In the genomic region with DNA sequence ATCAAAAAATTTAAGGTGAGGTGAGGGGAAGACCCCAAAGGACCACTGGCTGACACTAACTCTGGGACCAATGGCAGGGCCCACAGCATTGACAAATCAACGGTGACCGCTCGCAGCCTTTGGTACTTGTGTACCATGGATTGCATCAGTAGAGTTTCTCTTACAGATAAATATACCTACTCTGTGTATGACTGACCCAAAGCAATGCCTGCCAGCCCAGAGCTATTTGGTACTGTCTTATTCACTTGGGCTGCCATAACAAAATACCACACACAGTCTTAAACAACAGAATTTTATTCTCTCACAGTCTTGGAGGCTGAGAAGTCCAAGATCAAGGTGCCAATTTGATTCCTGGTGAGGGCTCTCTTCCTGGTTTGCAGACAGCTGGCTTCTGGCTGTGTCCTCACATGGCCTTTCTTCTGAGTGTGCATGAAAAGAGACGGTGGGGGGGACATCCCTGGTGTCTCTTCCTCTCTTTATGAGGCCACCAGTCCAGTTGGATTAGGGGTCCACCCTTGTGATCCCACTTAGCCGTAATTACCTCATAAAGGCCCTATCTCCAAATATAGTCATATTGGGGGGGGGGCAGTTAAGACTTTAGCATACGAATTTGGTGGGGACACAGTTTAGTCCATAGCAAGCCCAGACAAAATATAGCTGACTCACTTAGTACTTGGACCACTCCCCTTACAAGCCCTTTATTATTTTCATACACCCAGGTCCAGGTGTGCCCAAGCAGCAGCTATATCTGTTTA, we compare ENCODE assay signal across 13 cellular contexts.
A peak's percentile ranks its signal among the peaks of the same experiment; 100 is the strongest.
DNase-seq lines count a peak whose midpoint lies in the region; ATAC-seq and FAIRE-seq lines count a peak whose summit lies in the region.
"Had no signal": no experiment of that assay in that cellular context is flagged by ENCODE, and none has a peak within 500 bp of the region (broad histone marks: within the 10 kb centered on the region; RNA-seq: fewer than 3 reads in every experiment).

No MANE protein-coding gene starts in this region.

- peak overlapping the region; percentile 39 for H3K4me3 ChIP-seq in BLaER1
- peak overlapping the region in 1 of 2 donors; percentile 38 for H3K4me3 ChIP-seq in CD4-positive, alpha-beta memory T cell (ENCODE audit: low read length in 2 of 2)
- no peak overlapping the region for H3K4me3 ChIP-seq in HAP-1
- H3K4me3 ChIP-seq: neural progenitor cell, right lobe of liver had no signal

- POLR2A ChIA-PET in CD4-positive, alpha-beta memory T cell (lab: Charles Lee; ENCODE audit: partially characterized antibody) = interaction anchor here (1.0 to 1.3 kb wide), 3 partner anchors 34 to 845 kb away, joined by 3 read pairs; no protein-coding TSS in a partner anchor

- DNase-seq in CD4-positive, alpha-beta memory T cell = no peak
- DNase-seq in NCI-H510A treated with DMSO at 0.1 percent for 48 hours (lab: John Stamatoyannopoulos, UW) = peak; percentile 64
- DNase-seq in central memory CD8-positive, alpha-beta T cell (ENCODE audit: low spot score in 2 of 2) = no peak
- DNase-seq in HTR-8/SVneo (ENCODE audit: insufficient read length, low spot score) = no peak
- no peak for DNase-seq in NCI-H187 treated with DMSO at 0.1 percent for 48 hours (lab: John Stamatoyannopoulos, UW)
- DNase-seq in HAP-1 (ENCODE audit: low spot score in 2 of 2) = no peak
- DNase-seq: left ventricle myocardium superior; right lobe of liver; stimulated activated naive CD4-positive, alpha-beta T cell treated with Interleukin-2 at 50 U/mL for 16 hours; SW 1271 had no signal

- no peaks in the 10 kb centered on the region for H3K9me3 Mint-ChIP-seq in CD4-positive, alpha-beta memory T cell
- H3K9me3 Mint-ChIP-seq in central memory CD8-positive, alpha-beta T cell = peaks cover under 1% of the 10 kb centered on the region

- peak overlapping the region in 7 of 8 donors; percentile 56 to 80 (median 69) for H3K4me3 Mint-ChIP-seq in CD4-positive, alpha-beta memory T cell
- H3K4me3 Mint-ChIP-seq in central memory CD8-positive, alpha-beta T cell = peak overlapping the region; percentile 62
- H3K4me3 Mint-ChIP-seq: neural progenitor cell had no signal

- H3K4me2 ChIP-seq in BLaER1 = peak overlapping the region; percentile 94
- H3K4me2 ChIP-seq: neural progenitor cell had no signal

- no peak for FAIRE-seq in HTR-8/SVneo (lab: Jason Lieb, UNC)
- FAIRE-seq: H54 had no signal

- H3K27me3 Mint-ChIP-seq in CD4-positive, alpha-beta memory T cell = no peaks in the 10 kb centered on the region
- H3K27me3 Mint-ChIP-seq in central memory CD8-positive, alpha-beta T cell = no peaks in the 10 kb centered on the region

- in situ Hi-C loops in HAP-1 (cut with MboI; ENCODE audit: low sequenced_read_pairs) = no loop called here

- H3K27ac Mint-ChIP-seq in CD4-positive, alpha-beta memory T cell = peak overlapping the region in 4 of 7 donors; percentile 31 to 67 (median 54)
- no peak overlapping the region for H3K27ac Mint-ChIP-seq in central memory CD8-positive, alpha-beta T cell (ENCODE audit: low read depth)
- H3K27ac Mint-ChIP-seq: neural progenitor cell had no signal

- H3K36me3 ChIP-seq in BLaER1 = no peaks in the 10 kb centered on the region; the same call in 1 of the 2 replicates
- no peaks in the 10 kb centered on the region for H3K36me3 ChIP-seq in CD4-positive, alpha-beta memory T cell (ENCODE audit: insufficient read depth, low read length)
- no peaks in the 10 kb centered on the region for H3K36me3 ChIP-seq in HAP-1 (replicated peaks)
- H3K36me3 ChIP-seq: neural progenitor cell, right lobe of liver had no signal

- H3K27me3 ChIP-seq in BLaER1 (no peaks in the 10 kb centered on the region), HAP-1 (ENCODE audit: low read depth) (no peaks in the 10 kb centered on the region)
- no peaks in the 10 kb centered on the region for H3K27me3 ChIP-seq in CD4-positive, alpha-beta memory T cell (ENCODE audit: insufficient read depth, low read length)
- H3K27me3 ChIP-seq: neural progenitor cell, right lobe of liver had no signal

- peak overlapping the region; percentile 74 for H3K9ac ChIP-seq in BLaER1
- H3K9ac ChIP-seq: neural progenitor cell had no signal

- H4K20me1 ChIP-seq in BLaER1 = no peaks in the 10 kb centered on the region

- intact Hi-C loops in CD4-positive, alpha-beta memory T cell (cut with micrococcal nuclease) = no loop called here

- H3K9me3 ChIP-seq in BLaER1 (0 out of 2 replicates have a peak, but pooled peaks cover 9% of the 10 kb centered on the region), HAP-1 (no peaks in the 10 kb centered on the region)
- H3K9me3 ChIP-seq in CD4-positive, alpha-beta memory T cell (ENCODE audit: control insufficient read depth in 1 of 2, low read length in 2 of 2) = no peaks in the 10 kb centered on the region
- H3K9me3 ChIP-seq: right lobe of liver had no signal

- H3K27ac ChIP-seq in BLaER1 = peak overlapping the region; percentile 95
- no peak overlapping the region for H3K27ac ChIP-seq in CD4-positive, alpha-beta memory T cell (ENCODE audit: low read depth, low read length)
- H3K27ac ChIP-seq: neural progenitor cell, right lobe of liver had no signal

- ATAC-seq in central memory CD8-positive, alpha-beta T cell (replicated peaks; ENCODE audit: extremely low read depth, poor library complexity, severe bottlenecking) = no peak
- ATAC-seq: left ventricle myocardium superior had no signal

- CTCF ChIA-PET in CD4-positive, alpha-beta memory T cell (lab: Charles Lee; ENCODE audit: partially characterized antibody) = interaction anchor here (0.8 kb wide), 1 partner anchor 243 kb away, joined by 3 read pairs; no protein-coding TSS in a partner anchor

- peaks cover 40 to 63% (median 52%) of the 10 kb centered on the region in 4 donors for H3K4me1 Mint-ChIP-seq in CD4-positive, alpha-beta memory T cell
- peaks cover 36% of the 10 kb centered on the region for H3K4me1 Mint-ChIP-seq in central memory CD8-positive, alpha-beta T cell

- H3K4me1 ChIP-seq in BLaER1 (peaks cover 86% of the 10 kb centered on the region), HAP-1 (peaks cover 13% of the 10 kb centered on the region)
- H3K4me1 ChIP-seq in CD4-positive, alpha-beta memory T cell (ENCODE audit: insufficient read depth, low read length) = peaks cover 52% of the 10 kb centered on the region
- H3K4me1 ChIP-seq: right lobe of liver had no signal

- no peaks in the 10 kb centered on the region for H3K36me3 Mint-ChIP-seq in CD4-positive, alpha-beta memory T cell
- peaks cover 1% of the 10 kb centered on the region for H3K36me3 Mint-ChIP-seq in central memory CD8-positive, alpha-beta T cell (ENCODE audit: insufficient read depth)
- H3K36me3 Mint-ChIP-seq: neural progenitor cell had no signal
